Comparison of ENCODE assay signal across 7 cellular contexts in genomic region chr20:47663354-47664067, GRCh38.
DNase-seq lines count a peak whose midpoint lies in the region; ATAC-seq and TF ChIP-seq lines count a peak whose summit lies in the region.

No MANE protein-coding gene starts in this region.

- no peaks in the 10 kb centered on the region for H3K27me3 Mint-ChIP-seq in activated naive CD8-positive, alpha-beta T cell treated with anti-CD3 and anti-CD28 coated beads, Interleukin-2, amount 10 ng/mL, durations not matched to agents 7 days and 5 days

- no peak overlapping the region for H3K4me3 ChIP-seq in GM12875 (ENCODE audit: low read depth, low read length)

- H3K27ac Mint-ChIP-seq in activated naive CD8-positive, alpha-beta T cell treated with anti-CD3 and anti-CD28 coated beads, Interleukin-2, amount 10 ng/mL, durations not matched to agents 7 days and 5 days, result no peak overlapping the region

- peaks cover 7% of the 10 kb centered on the region for H3K4me1 Mint-ChIP-seq in activated naive CD8-positive, alpha-beta T cell treated with anti-CD3 and anti-CD28 coated beads, Interleukin-2, amount 10 ng/mL, durations not matched to agents 7 days and 5 days

- POLR2A ChIA-PET in activated naive CD8-positive, alpha-beta T cell treated with anti-CD3 and anti-CD28 coated beads, Interleukin-2, amount 10 ng/mL, durations not matched to agents 7 days and 5 days (lab: Charles Lee), result no interaction called here

- intact Hi-C loops in cardiac septum (cut with DNase I), result loop anchor here (2.0 kb wide), 1 partner anchor 957 kb away; no protein-coding TSS in a partner anchor

- H3K9me3 Mint-ChIP-seq in activated naive CD8-positive, alpha-beta T cell treated with anti-CD3 and anti-CD28 coated beads, Interleukin-2, amount 10 ng/mL, durations not matched to agents 7 days and 5 days, result no peaks in the 10 kb centered on the region

- peak; percentile 95 for TF ChIP-seq CTCF in GM12875 (IDR thresholded peaks at IDR 0.05; ENCODE audit: borderline replicate concordance, insufficient read depth, low read depth, low read length)

- ATAC-seq in activated naive CD8-positive, alpha-beta T cell treated with anti-CD3 and anti-CD28 coated beads, Interleukin-2, amount 10 ng/mL, durations not matched to agents 7 days and 5 days (ENCODE audit: low read depth), result peak; percentile 79
- no peak for ATAC-seq in GM21526 (IDR thresholded peaks at IDR 0.05; ENCODE audit: low FRiP score, unreplicated experiment)

- H3K4me3 Mint-ChIP-seq in activated naive CD8-positive, alpha-beta T cell treated with anti-CD3 and anti-CD28 coated beads, Interleukin-2, amount 10 ng/mL, durations not matched to agents 7 days and 5 days, result no peak overlapping the region

- H3K36me3 Mint-ChIP-seq in activated naive CD8-positive, alpha-beta T cell treated with anti-CD3 and anti-CD28 coated beads, Interleukin-2, amount 10 ng/mL, durations not matched to agents 7 days and 5 days, result peaks cover 3% of the 10 kb centered on the region

- peak; percentile 69 for DNase-seq in MV-4-11 (lab: John Stamatoyannopoulos, UW)
- DNase-seq in SW480 (ENCODE audit: low spot score), result peak; percentile 72
- DNase-seq in activated naive CD8-positive, alpha-beta T cell treated with anti-CD3 and anti-CD28 coated beads, Interleukin-2, amount 10 ng/mL, durations not matched to agents 7 days and 5 days, result peak; percentile 82
- peak; percentile 86 for DNase-seq in cardiac septum (ENCODE audit: low spot score)
- DNase-seq in putamen (ENCODE audit: low spot score), result peak; percentile 60
